Comparison of ENCODE assay signal across 8 cellular contexts in the genomic region with DNA sequence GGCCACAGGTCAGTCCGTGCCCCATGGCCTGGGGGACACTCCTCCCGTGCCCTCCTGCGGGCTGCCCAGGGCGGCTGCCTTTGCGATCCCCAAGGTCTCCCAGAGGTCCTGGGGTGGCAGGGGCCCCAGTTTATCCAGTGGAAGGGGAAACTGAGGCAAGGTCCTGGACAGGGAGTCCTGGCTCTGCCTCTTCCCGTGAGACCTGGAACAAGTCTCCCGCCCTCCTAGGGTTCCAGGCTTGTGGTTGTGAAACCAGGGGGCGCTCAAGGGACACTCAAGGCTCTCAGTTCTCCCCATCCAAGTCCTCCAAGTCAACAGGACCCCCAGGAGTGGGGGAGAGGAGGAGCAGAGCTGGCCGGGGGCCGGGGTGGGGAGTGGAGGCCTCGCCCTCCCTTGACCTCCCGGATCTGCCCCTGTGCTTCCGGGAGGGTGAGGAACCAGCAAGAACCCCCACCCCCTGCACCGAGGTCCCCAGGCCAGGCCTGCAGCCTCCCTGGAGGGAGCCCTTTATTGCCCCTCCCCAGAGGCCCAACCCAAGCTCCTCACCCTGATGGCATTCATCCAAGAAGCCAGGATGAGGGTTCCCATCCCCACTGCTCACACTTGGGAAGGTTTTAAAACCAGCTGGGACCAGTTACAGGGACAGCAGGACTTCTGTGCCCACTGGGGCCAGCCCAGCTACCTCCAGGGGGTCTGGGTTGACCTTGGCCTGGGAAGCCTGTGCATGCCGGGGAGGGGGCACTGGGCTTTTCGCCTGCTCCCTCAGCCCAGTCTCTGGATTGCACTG. TPM values are rescaled to one million over a fixed set of nuclear protein-coding genes. Genes with fewer than 3 reads are reported as not detected.
DNase-seq lines count a peak whose midpoint lies in the region; ATAC-seq and TF ChIP-seq lines count a peak whose summit lies in the region.

No MANE protein-coding gene starts in this region.

- H3K27ac ChIP-seq in osteoblast (ENCODE audit: low read depth, low read length), result no peak overlapping the region
- no peak overlapping the region for H3K27ac ChIP-seq in CD4-positive, alpha-beta T cell (ENCODE audit: low read depth, low read length)

- no peak for ATAC-seq in activated CD4-positive, alpha-beta T cell treated with anti-CD3 and anti-CD28 coated beads for 36 hours
- no peak for ATAC-seq in CD4-positive, alpha-beta T cell (ENCODE audit: poor library complexity)

- H3K27me3 Mint-ChIP-seq in activated CD4-positive, alpha-beta T cell treated with anti-CD3 and anti-CD28 coated beads for 36 hours, result peaks cover 6% of the 10 kb centered on the region
- H3K27me3 Mint-ChIP-seq in CD4-positive, alpha-beta T cell, result peaks cover 16% of the 10 kb centered on the region

- no peaks in the 10 kb centered on the region for H3K79me2 ChIP-seq in osteoblast (ENCODE audit: insufficient read depth, low read length)

- H3K27ac Mint-ChIP-seq in activated CD4-positive, alpha-beta T cell treated with anti-CD3 and anti-CD28 coated beads for 36 hours, result no peak overlapping the region
- H3K27ac Mint-ChIP-seq in CD4-positive, alpha-beta T cell, result no peak overlapping the region

- H3K36me3 Mint-ChIP-seq in activated CD4-positive, alpha-beta T cell treated with anti-CD3 and anti-CD28 coated beads for 36 hours (ENCODE audit: low read depth), result no peaks in the 10 kb centered on the region
- H3K36me3 Mint-ChIP-seq in CD4-positive, alpha-beta T cell (ENCODE audit: low read depth), result no peaks in the 10 kb centered on the region

- no peaks in the 10 kb centered on the region for H3K9me3 ChIP-seq in osteoblast (ENCODE audit: low read depth, low read length)
- H3K9me3 ChIP-seq in CD4-positive, alpha-beta T cell (ENCODE audit: control insufficient read depth, low read length), result no peaks in the 10 kb centered on the region

- peaks cover 11% of the 10 kb centered on the region for H3K27me3 ChIP-seq in osteoblast (ENCODE audit: insufficient read depth, low read length)
- H3K27me3 ChIP-seq in CD4-positive, alpha-beta T cell (ENCODE audit: control insufficient read depth, insufficient read depth, low read length), result peaks cover 28% of the 10 kb centered on the region

- CTCF ChIA-PET in activated CD4-positive, alpha-beta T cell treated with anti-CD3 and anti-CD28 coated beads for 36 hours (lab: Charles Lee), result no interaction called here
- CTCF ChIA-PET in CD4-positive, alpha-beta T cell (lab: Charles Lee), result no interaction called here

- DNase-seq in activated CD4-positive, alpha-beta T cell treated with anti-CD3 and anti-CD28 coated beads for 36 hours, result peak; percentile 43
- DNase-seq in activated CD4-positive, alpha-beta T cell treated with anti-CD3 and anti-CD28 coated beads, Interleukin-2, amount 50 U/mL, for 1 hour, result no peak
- DNase-seq in NB4 (ENCODE audit: low read depth) (peak; percentile 60), choroid plexus epithelial cell (ENCODE audit: low read depth) (peak; percentile 56), osteoblast (ENCODE audit: insufficient read length, low spot score, missing footprints) (peak; percentile 92), inferior parietal cortex (ENCODE audit: extremely low spot score) (no peak), putamen (ENCODE audit: low spot score) (no peak)
- no peak for DNase-seq in CD4-positive, alpha-beta T cell

- TF ChIP-seq CTCF in NB4 (IDR thresholded peaks at IDR 0.05; ENCODE audit: low read depth, low read length) (peak; percentile 58), choroid plexus epithelial cell (conservative IDR thresholded peaks at IDR 0.05; ENCODE audit: low read depth, low read length) (peak; percentile 64), osteoblast (IDR thresholded peaks at IDR 0.05; ENCODE audit: extremely low read depth, low read depth, low read length) (peak; percentile 37)
- TF ChIP-seq CTCF in CD4-positive, alpha-beta T cell (IDR thresholded peaks at IDR 0.05), result no peak

- H4K20me1 ChIP-seq in osteoblast (ENCODE audit: insufficient read depth, low read length), result no peaks in the 10 kb centered on the region

- H3K4me1 Mint-ChIP-seq in activated CD4-positive, alpha-beta T cell treated with anti-CD3 and anti-CD28 coated beads for 36 hours, result no peaks in the 10 kb centered on the region
- no peaks in the 10 kb centered on the region for H3K4me1 Mint-ChIP-seq in CD4-positive, alpha-beta T cell (ENCODE audit: low read depth)

- no peaks in the 10 kb centered on the region for H3K9me3 Mint-ChIP-seq in activated CD4-positive, alpha-beta T cell treated with anti-CD3 and anti-CD28 coated beads for 36 hours (ENCODE audit: low read depth)
- no peaks in the 10 kb centered on the region for H3K9me3 Mint-ChIP-seq in CD4-positive, alpha-beta T cell

- no peaks in the 10 kb centered on the region for H3K36me3 ChIP-seq in osteoblast (ENCODE audit: insufficient read depth, low read length)

- POLR2A ChIA-PET in activated CD4-positive, alpha-beta T cell treated with anti-CD3 and anti-CD28 coated beads for 36 hours (lab: Charles Lee), result no interaction called here
- POLR2A ChIA-PET in CD4-positive, alpha-beta T cell (lab: Charles Lee), result no interaction called here

- no peak for TF ChIP-seq POLR2A in NB4 (IDR thresholded peaks at IDR 0.05; ENCODE audit: extremely low read depth, insufficient read length)

- H3K4me3 ChIP-seq in NB4 (ENCODE audit: low read depth, low read length) (no peak overlapping the region), choroid plexus epithelial cell (ENCODE audit: low read depth, low read length) (no peak overlapping the region), osteoblast (ENCODE audit: insufficient read depth, low read length) (no peak overlapping the region)

- H3K4me1 ChIP-seq in osteoblast (ENCODE audit: insufficient read depth, low read length), result no peaks in the 10 kb centered on the region

- no peak overlapping the region for H3K4me2 ChIP-seq in osteoblast (ENCODE audit: insufficient read depth, low read length)

- no peak overlapping the region for H3K4me3 Mint-ChIP-seq in activated CD4-positive, alpha-beta T cell treated with anti-CD3 and anti-CD28 coated beads for 36 hours
- H3K4me3 Mint-ChIP-seq in CD4-positive, alpha-beta T cell, result no peak overlapping the region

- no peak overlapping the region for H2AFZ ChIP-seq in osteoblast (ENCODE audit: low read length)

- intact Hi-C loops in activated CD4-positive, alpha-beta T cell treated with anti-CD3 and anti-CD28 coated beads for 36 hours (cut with DNase I, micrococcal nuclease), result no loop called here
- intact Hi-C loops in CD4-positive, alpha-beta T cell (cut with DNase I, micrococcal nuclease), result no loop called here

RNA-seq across cellular contexts. Expression of gene TMEM250, which starts 24.7 kb away (rescaled TPM):
- 10 to 100 TPM; 25.4 to 28.8 TPM for total RNA-seq in activated CD4-positive, alpha-beta T cell treated with anti-CD3 and anti-CD28 coated beads for 36 hours
- 52.7 and 65.5 TPM in 2 replicates for total RNA-seq in osteoblast
- 1 to 10 TPM; 6.5 to 7.9 TPM for total RNA-seq in CD4-positive, alpha-beta T cell

RNA-seq across cellular contexts. Expression of gene NACC2, which starts 48.3 kb away (rescaled TPM):
- total RNA-seq in activated CD4-positive, alpha-beta T cell treated with anti-CD3 and anti-CD28 coated beads for 36 hours, result 1 to 10 TPM; 4.2 to 5.2 TPM
- total RNA-seq in osteoblast, result 25.3 and 32.9 TPM in 2 replicates
- total RNA-seq in CD4-positive, alpha-beta T cell, result 1 to 10 TPM; 2.1 to 2.7 TPM

Comparison
In these comparisons a context has a peak if more than half of its experiments do, and no peak if none do; other contexts are left out.
1. DNase-seq: peak in activated CD4-positive, alpha-beta T cell treated with anti-CD3 and anti-CD28 coated beads for 36 hours (single experiment), NB4 (single experiment), choroid plexus epithelial cell (single experiment) and osteoblast (single experiment); none in activated CD4-positive, alpha-beta T cell treated with anti-CD3 and anti-CD28 coated beads, Interleukin-2, amount 50 U/mL, for 1 hour (single experiment), inferior parietal cortex (single experiment), putamen (single experiment) and CD4-positive, alpha-beta T cell (0 of 10).